In the genomic region with DNA sequence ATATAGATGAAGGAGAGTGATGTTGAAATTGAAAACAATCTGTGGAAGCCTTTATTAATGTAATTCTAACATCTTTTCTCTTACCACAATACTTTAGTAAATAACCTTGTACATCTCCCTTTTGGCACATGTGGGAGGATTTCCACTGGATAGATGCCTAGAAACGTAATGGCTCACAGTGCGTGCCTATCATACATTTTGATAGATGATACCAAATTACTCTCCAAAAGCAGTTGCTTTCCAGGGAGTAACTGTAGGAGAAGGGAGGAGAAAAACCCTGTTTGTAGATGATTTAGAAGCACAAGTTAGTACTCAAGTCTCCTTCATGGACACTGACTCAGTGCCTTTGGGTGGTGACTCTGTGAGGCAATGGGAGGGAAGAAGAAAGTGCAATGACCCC, we compare ENCODE assay signal across 22 cellular contexts.
"Had no signal": no experiment of that assay in that cellular context is flagged by ENCODE, and none has a peak within 500 bp of the region (broad histone marks: within the 10 kb centered on the region; RNA-seq: fewer than 3 reads in every experiment).

No MANE protein-coding gene starts in this region.

- DNase-seq: Kasumi-1, MV-4-11, NCI-H1048, NCI-H1105, NCI-H1417, NCI-H1436 treated with DMSO at 0.1 percent for 48 hours, NCI-H1694, NCI-H187 treated with DMSO at 0.1 percent for 48 hours, NCI-H2029 treated with DMSO at 0.1 percent for 48 hours, NCI-H2171 treated with DMSO at 0.1 percent for 48 hours, NCI-H510A treated with DMSO at 0.1 percent for 48 hours, NCI-H526, NCI-H82, PC-3, SHP77, SK-N-SH, SW 1271 had no signal

- H3K4me3 ChIP-seq: K562 had no signal

- H3K27ac ChIP-seq: HL-60, KMS-11, RWPE1 had no signal

- ATAC-seq: K562, Panc1, PC-3 had no signal

- H3K9me3 ChIP-seq: SK-N-SH had no signal
